Comparison of ENCODE assay signal across 19 cellular contexts in genomic region chr12:7868391-7868790, GRCh38. TPM values are rescaled to one million over a fixed set of nuclear protein-coding genes. Genes with fewer than 3 reads are reported as not detected.
"Had no signal": no experiment of that assay in that cellular context is flagged by ENCODE, and none has a peak within 500 bp of the region (broad histone marks: within the 10 kb centered on the region; RNA-seq: fewer than 3 reads in every experiment).

No MANE protein-coding gene starts in this region.

- H3K9me3 ChIP-seq: lower lobe of right lung, ovary, tibial nerve, uterus had no signal

- H3K27ac Mint-ChIP-seq: activated naive CD8-positive, alpha-beta T cell treated with anti-CD3 and anti-CD28 coated beads for 36 hours; activated T-helper 1 cell treated with anti-CD3 and anti-CD28 coated beads, Interleukin-12 subunit alpha, Interleukin-12 subunit beta, Interleukin-2, Interleukin-4 antibody, amounts not matched to agents 30 ng/mL and 10 ng/mL and 1 ng/mL, durations not matched to agents 14 hours and 24 hours and 36 hours; dendritic cell treated with granulocyte-macrophage colony-stimulating factor and Interleukin-4, amounts not matched to agents 40 ng/mL and 50 ng/mL, for 4 days; stimulated activated memory B cell treated with anti-CD40 and anti-IgM and Interleukin-4, amounts not matched to agents 10 μg/mL and 1 μg/mL and 100 μg/mL, for 72 hours had no signal

- H3K36me3 Mint-ChIP-seq: activated naive CD8-positive, alpha-beta T cell treated with anti-CD3 and anti-CD28 coated beads for 36 hours; stimulated activated memory B cell treated with anti-CD40 and anti-IgM and Interleukin-4, amounts not matched to agents 10 μg/mL and 1 μg/mL and 100 μg/mL, for 72 hours had no signal

- DNase-seq: activated CD4-positive, alpha-beta T cell treated with anti-CD3 and anti-CD28 coated beads, Interleukin-2, amount 50 U/mL, for 1 hour; activated naive CD8-positive, alpha-beta T cell treated with anti-CD3 and anti-CD28 coated beads for 36 hours; cerebellar nuclear complex; effector memory CD4-positive, alpha-beta T cell; left colon; lower lobe of right lung; midbrain; ovary; stimulated activated CD4-positive, alpha-beta T cell treated with anti-CD3 and anti-CD28 coated beads, Interleukin-12 subunit alpha, Interleukin-12 subunit beta, amount 100 ng/mL, for 4 hours; substantia nigra; uterus had no signal

- H3K27me3 ChIP-seq: ovary had no signal

- ATAC-seq: left colon; lower lobe of right lung; stimulated activated memory B cell treated with anti-CD40 and anti-IgM and Interleukin-4, amounts not matched to agents 10 μg/mL and 1 μg/mL and 100 μg/mL, for 72 hours had no signal

- H3K27ac ChIP-seq: lower lobe of right lung, ovary, tibial nerve, uterus had no signal

- FAIRE-seq: islet of Langerhans had no signal

- H3K4me3 Mint-ChIP-seq: activated naive CD8-positive, alpha-beta T cell treated with anti-CD3 and anti-CD28 coated beads for 36 hours; activated T-helper 1 cell treated with anti-CD3 and anti-CD28 coated beads, Interleukin-12 subunit alpha, Interleukin-12 subunit beta, Interleukin-2, Interleukin-4 antibody, amounts not matched to agents 30 ng/mL and 10 ng/mL and 1 ng/mL, durations not matched to agents 14 hours and 24 hours and 36 hours; dendritic cell treated with granulocyte-macrophage colony-stimulating factor and Interleukin-4, amounts not matched to agents 40 ng/mL and 50 ng/mL, for 4 days; neural crest cell; stimulated activated memory B cell treated with anti-CD40 and anti-IgM and Interleukin-4, amounts not matched to agents 10 μg/mL and 1 μg/mL and 100 μg/mL, for 72 hours had no signal

- H3K36me3 ChIP-seq: lower lobe of right lung, ovary, tibial nerve, uterus had no signal

- H3K4me1 Mint-ChIP-seq: neural crest cell; stimulated activated memory B cell treated with anti-CD40 and anti-IgM and Interleukin-4, amounts not matched to agents 10 μg/mL and 1 μg/mL and 100 μg/mL, for 72 hours had no signal

- H3K4me1 ChIP-seq: lower lobe of right lung, uterus had no signal

- H3K4me3 ChIP-seq: lower lobe of right lung, ovary, tibial nerve, uterus had no signal

- H3K9me3 Mint-ChIP-seq: activated naive CD8-positive, alpha-beta T cell treated with anti-CD3 and anti-CD28 coated beads for 36 hours; activated T-helper 1 cell treated with anti-CD3 and anti-CD28 coated beads, Interleukin-12 subunit alpha, Interleukin-12 subunit beta, Interleukin-2, Interleukin-4 antibody, amounts not matched to agents 30 ng/mL and 10 ng/mL and 1 ng/mL, durations not matched to agents 14 hours and 24 hours and 36 hours; dendritic cell treated with granulocyte-macrophage colony-stimulating factor and Interleukin-4, amounts not matched to agents 40 ng/mL and 50 ng/mL, for 4 days; stimulated activated memory B cell treated with anti-CD40 and anti-IgM and Interleukin-4, amounts not matched to agents 10 μg/mL and 1 μg/mL and 100 μg/mL, for 72 hours had no signal

RNA-seq across cellular contexts. Expression of gene SLC2A14, which starts 4.3 kb away (rescaled TPM):
- total RNA-seq: lower lobe of right lung; myocyte; T-helper 2 cell treated with Interferon-gamma antibody and Interleukin-4, amounts not matched to agents 100 ng/mL and 5 ng/mL, for 36 hours had no signal
